Comparison of ENCODE assay signal across 14 cellular contexts in the genomic region with DNA sequence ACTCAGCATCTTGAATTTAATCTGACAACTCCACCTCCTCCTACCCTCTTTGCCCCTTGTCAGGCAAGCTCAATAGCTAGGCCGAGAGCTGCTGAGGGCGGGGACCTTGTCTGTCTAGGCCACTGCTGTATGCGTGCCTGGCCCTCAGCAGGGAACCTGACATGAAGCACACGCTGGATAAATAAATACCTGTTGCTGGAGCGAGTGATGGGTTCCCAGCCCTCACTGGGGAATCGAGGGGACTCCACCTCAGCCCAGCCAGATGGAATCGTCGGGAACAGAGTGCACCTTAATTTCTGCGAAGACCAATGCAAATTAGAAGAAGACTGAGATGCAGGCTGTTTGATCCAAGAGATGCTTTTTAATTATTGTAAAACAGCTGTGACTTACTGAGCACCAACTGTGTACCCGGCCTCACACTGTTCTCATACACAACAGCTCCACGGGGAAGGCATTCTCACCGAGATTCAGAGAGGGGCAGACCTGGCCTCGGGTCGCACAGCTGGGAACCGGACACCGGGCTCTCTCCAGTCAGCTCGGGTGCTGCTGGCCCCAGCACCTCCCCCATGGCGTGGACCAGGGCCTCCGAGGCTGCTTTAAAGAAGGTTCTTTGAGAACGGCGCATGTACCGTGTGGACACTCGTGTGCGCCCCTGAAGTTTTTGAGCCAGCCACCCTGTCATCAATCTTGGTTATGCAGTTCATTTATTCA.
DNase-seq lines count a peak whose midpoint lies in the region; ATAC-seq and TF ChIP-seq lines count a peak whose summit lies in the region.
"Had no signal": no experiment of that assay in that cellular context is flagged by ENCODE, and none has a peak within 500 bp of the region (broad histone marks: within the 10 kb centered on the region; RNA-seq: fewer than 3 reads in every experiment).

No MANE protein-coding gene starts in this region.

- DNase-seq in NCI-H146 (lab: John Stamatoyannopoulos, UW) (peak; percentile 8), NCI-H146 treated with DMSO at 0.1 percent for 48 hours (lab: John Stamatoyannopoulos, UW; ENCODE audit: unreplicated experiment) (no peak), NCI-H187 (lab: John Stamatoyannopoulos, UW) (peak; percentile 9 to 45), osteocyte (ENCODE audit: extremely low spot score, unreplicated experiment) (peak; percentile 81), PC-3 (no peak), foreskin keratinocyte (no peak)
- DNase-seq in central memory CD8-positive, alpha-beta T cell (ENCODE audit: low spot score in 2 of 2), result no peak
- DNase-seq: amniotic stem cell; CD4-positive, alpha-beta T cell; Karpas-422; NCI-H1930 had no signal

- H2AFZ ChIP-seq in PC-3 (ENCODE audit: low read length), result no peak overlapping the region

- peak overlapping the region; percentile 38 for H3K27ac Mint-ChIP-seq in central memory CD8-positive, alpha-beta T cell (ENCODE audit: low read depth)
- no peak overlapping the region for H3K27ac Mint-ChIP-seq in osteocyte (ENCODE audit: unreplicated experiment)
- H3K27ac Mint-ChIP-seq: CD4-positive, alpha-beta T cell had no signal

- TF ChIP-seq CTCF in osteocyte (IDR thresholded peaks at IDR 0.05) (no peak), PC-3 (conservative IDR thresholded peaks at IDR 0.05; ENCODE audit: low read depth, low read length) (no peak), foreskin keratinocyte (conservative IDR thresholded peaks at IDR 0.05) (no peak)

- no peak overlapping the region for H3K4me3 ChIP-seq in PC-3 (ENCODE audit: low read length)
- H3K4me3 ChIP-seq: smooth muscle cell had no signal

- no peaks in the 10 kb centered on the region for H4K20me1 ChIP-seq in PC-3 (ENCODE audit: low read length)

- no peak for TF ChIP-seq POLR2A in GM18505 (IDR thresholded peaks at IDR 0.05; ENCODE audit: borderline replicate concordance, extremely low read depth, insufficient read depth, insufficient read length)

- CTCF ChIA-PET in PC-3 (lab: Charles Lee), result no interaction called here

- H3K4me1 Mint-ChIP-seq in central memory CD8-positive, alpha-beta T cell, result no peaks in the 10 kb centered on the region
- H3K4me1 Mint-ChIP-seq in osteocyte (ENCODE audit: unreplicated experiment), result peaks cover 4% of the 10 kb centered on the region

- H3K9me3 ChIP-seq in PC-3 (ENCODE audit: low read length), result no peaks in the 10 kb centered on the region

- H3K36me3 ChIP-seq in PC-3 (ENCODE audit: low read depth, low read length), result no peaks in the 10 kb centered on the region

- peaks cover 4% of the 10 kb centered on the region for H3K36me3 Mint-ChIP-seq in central memory CD8-positive, alpha-beta T cell (ENCODE audit: insufficient read depth)
- no peaks in the 10 kb centered on the region for H3K36me3 Mint-ChIP-seq in osteocyte (ENCODE audit: unreplicated experiment)

- POLR2A ChIA-PET in PC-3 (lab: Charles Lee; ENCODE audit: unreplicated experiment), result no interaction called here

- no peak overlapping the region for H3K4me2 ChIP-seq in PC-3 (ENCODE audit: low read length)
- H3K4me2 ChIP-seq: smooth muscle cell had no signal

- no peak overlapping the region for H3K4me3 Mint-ChIP-seq in central memory CD8-positive, alpha-beta T cell
- H3K4me3 Mint-ChIP-seq in osteocyte (ENCODE audit: unreplicated experiment), result no peak overlapping the region
- H3K4me3 Mint-ChIP-seq: CD4-positive, alpha-beta T cell; neural crest cell had no signal

- H3K27me3 ChIP-seq in PC-3 (ENCODE audit: low read length) (no peaks in the 10 kb centered on the region), foreskin keratinocyte (no peaks in the 10 kb centered on the region)

- no peaks in the 10 kb centered on the region for H3K9me3 Mint-ChIP-seq in central memory CD8-positive, alpha-beta T cell
- H3K9me3 Mint-ChIP-seq in osteocyte (ENCODE audit: unreplicated experiment), result no peaks in the 10 kb centered on the region
- H3K9me3 Mint-ChIP-seq: CD4-positive, alpha-beta T cell; neural crest cell had no signal

- H3K27ac ChIP-seq in PC-3 (ENCODE audit: low read length) (no peak overlapping the region), foreskin keratinocyte (no peak overlapping the region)

- no peaks in the 10 kb centered on the region for H3K27me3 Mint-ChIP-seq in central memory CD8-positive, alpha-beta T cell
- H3K27me3 Mint-ChIP-seq in osteocyte (ENCODE audit: unreplicated experiment), result no peaks in the 10 kb centered on the region
- H3K27me3 Mint-ChIP-seq: CD4-positive, alpha-beta T cell had no signal

- H3K9ac ChIP-seq in PC-3 (ENCODE audit: low read length), result no peak overlapping the region

- H3K9me2 ChIP-seq in PC-3 (replicated peaks; ENCODE audit: low read length), result no peaks in the 10 kb centered on the region

- BruUV-seq in PC-3 (replicated peaks; lab: Mats Ljungman, UMichigan), result no TSS peak

- no peaks in the 10 kb centered on the region for H3F3A ChIP-seq in PC-3 (ENCODE audit: low read length, unreplicated experiment)

- intact Hi-C loops in PC-3 (cut with micrococcal nuclease), result no loop called here

- ATAC-seq in central memory CD8-positive, alpha-beta T cell (replicated peaks; ENCODE audit: extremely low read depth, poor library complexity, severe bottlenecking), result no peak
- ATAC-seq in PC-3 (no peak), GM18505 (IDR thresholded peaks at IDR 0.05; ENCODE audit: unreplicated experiment) (no peak), foreskin keratinocyte (no peak)

- H3K79me2 ChIP-seq in PC-3 (ENCODE audit: low read length), result no peaks in the 10 kb centered on the region

- no peaks in the 10 kb centered on the region for H3K4me1 ChIP-seq in PC-3 (ENCODE audit: insufficient read depth, low read length)
- no peaks in the 10 kb centered on the region for H3K4me1 ChIP-seq in foreskin keratinocyte

Comparison
In these comparisons a context has a peak if more than half of its experiments do, and no peak if none do; other contexts are left out.
1. DNase-seq: peak in NCI-H146 (single experiment), NCI-H187 (2 of 2) and osteocyte (single experiment); none in NCI-H146 treated with DMSO at 0.1 percent for 48 hours (single experiment), central memory CD8-positive, alpha-beta T cell (0 of 2), PC-3 (single experiment) and foreskin keratinocyte (0 of 2).